Comparison of ENCODE assay signal across 12 cellular contexts in the genomic region with DNA sequence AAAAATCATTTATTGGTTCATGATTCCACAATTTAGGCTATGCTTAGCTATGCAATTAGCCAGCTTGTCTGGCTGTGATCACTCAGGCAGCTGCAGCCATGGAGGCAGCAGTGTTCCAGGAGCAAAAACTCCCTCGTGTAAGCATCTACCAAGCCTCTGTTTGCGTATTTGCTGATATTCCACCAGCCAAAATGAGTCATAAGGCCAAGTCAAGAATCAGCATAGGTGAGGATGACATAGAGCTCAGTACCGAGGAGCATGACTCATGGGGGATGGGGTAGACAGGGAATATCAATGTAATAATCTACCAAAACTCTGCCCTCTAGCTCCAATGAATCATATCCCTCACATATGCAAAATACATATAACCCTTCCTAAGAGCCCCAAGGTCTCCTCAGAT.
A peak's percentile ranks its signal among the peaks of the same experiment; 100 is the strongest.
DNase-seq lines count a peak whose midpoint lies in the region; ATAC-seq, FAIRE-seq and TF ChIP-seq lines count a peak whose summit lies in the region.
"Had no signal": no experiment of that assay in that cellular context is flagged by ENCODE, and none has a peak within 500 bp of the region (broad histone marks: within the 10 kb centered on the region; RNA-seq: fewer than 3 reads in every experiment).

No MANE protein-coding gene starts in this region.

- TF ChIP-seq CTCF in epithelial cell of proximal tubule (conservative IDR thresholded peaks at IDR 0.05; ENCODE audit: low read depth, low read length), result no peak

- 66 to 76% (median 73%) methylated on average over 3 of the region's 3 CpGs for WGBS in small intestine, 3 donors

- H3K27me3 Mint-ChIP-seq in activated T-cell treated with anti-CD3 and anti-CD28 coated beads, Interleukin-2, amount 50 U/mL, for 4 hours (ENCODE audit: low read depth), result no peaks in the 10 kb centered on the region
- H3K27me3 Mint-ChIP-seq: B cell had no signal

- H3K36me3 ChIP-seq in small intestine (ENCODE audit: control insufficient read depth in 2 of 2, insufficient read depth in 2 of 2, low read length in 2 of 2), result no peaks in the 10 kb centered on the region

- no peak overlapping the region for H3K27ac ChIP-seq in small intestine (ENCODE audit: low read depth in 1 of 2, low read length in 1 of 2)

- H3K4me1 ChIP-seq in small intestine (ENCODE audit: control insufficient read depth in 2 of 2, insufficient read depth in 1 of 2, low read depth in 1 of 2, low read length in 1 of 2), result no peaks in the 10 kb centered on the region

- H3K4me3 Mint-ChIP-seq in activated T-cell treated with anti-CD3 and anti-CD28 coated beads, Interleukin-2, amount 50 U/mL, for 4 hours, result no peak overlapping the region
- H3K4me3 Mint-ChIP-seq: B cell, H9 had no signal

- H3K4me3 ChIP-seq in epithelial cell of proximal tubule (ENCODE audit: low read depth, low read length) (no peak overlapping the region), small intestine (ENCODE audit: low read depth in 1 of 2, low read length in 2 of 2) (no peak overlapping the region)

- no peaks in the 10 kb centered on the region for H3K9me3 ChIP-seq in small intestine (ENCODE audit: control insufficient read depth, low read depth)

- no peaks in the 10 kb centered on the region for H3K27me3 ChIP-seq in small intestine (ENCODE audit: control insufficient read depth in 2 of 2, insufficient read depth in 2 of 2, low read length in 2 of 2)

- peaks cover 9% of the 10 kb centered on the region for H3K36me3 Mint-ChIP-seq in activated T-cell treated with anti-CD3 and anti-CD28 coated beads, Interleukin-2, amount 50 U/mL, for 4 hours (ENCODE audit: insufficient read depth)

- H3K4me1 Mint-ChIP-seq in activated T-cell treated with anti-CD3 and anti-CD28 coated beads, Interleukin-2, amount 50 U/mL, for 4 hours (ENCODE audit: low read depth), result peaks cover 9% of the 10 kb centered on the region
- H3K4me1 Mint-ChIP-seq: B cell, H9 had no signal

- no peak for DNase-seq in activated T-cell treated with anti-CD3 and anti-CD28 coated beads, Interleukin-2, amount 50 U/mL, for 4 hours
- DNase-seq in activated T-cell treated with anti-CD3 and anti-CD28 coated beads, Interleukin-2, amount 50 U/mL, for 1 hour, result no peak
- DNase-seq in NCI-H226 (peak; percentile 91), epithelial cell of proximal tubule (ENCODE audit: low read depth) (peak; percentile 80), small intestine (peak; percentile 6), iPS-NIHi7 (ENCODE audit: extremely low spot score) (no peak)
- DNase-seq: H9, islet precursor cell, NCI-H1105 treated with DMSO at 0.1 percent for 48 hours had no signal

- peak; percentile 70 to 76 for ATAC-seq in activated T-cell treated with anti-CD3 and anti-CD28 coated beads, Interleukin-2, amount 50 U/mL, for 4 hours
- ATAC-seq in GM21825 (IDR thresholded peaks at IDR 0.05; ENCODE audit: unreplicated experiment), result no peak
- no peak for ATAC-seq in HG03565 (IDR thresholded peaks at IDR 0.05; ENCODE audit: unreplicated experiment)

- H3K9me3 Mint-ChIP-seq in activated T-cell treated with anti-CD3 and anti-CD28 coated beads, Interleukin-2, amount 50 U/mL, for 4 hours, result no peaks in the 10 kb centered on the region

- FAIRE-seq in small intestine (lab: Jason Lieb, UNC), result no peak

Comparison
In these comparisons a context has a peak if more than half of its experiments do, and no peak if none do; other contexts are left out.
1. ATAC-seq: peak in activated T-cell treated with anti-CD3 and anti-CD28 coated beads, Interleukin-2, amount 50 U/mL, for 4 hours (2 of 2); none in GM21825 (single experiment) and HG03565 (single experiment).
2. DNase-seq: peak in NCI-H226 (single experiment), epithelial cell of proximal tubule (single experiment) and small intestine (single experiment); none in activated T-cell treated with anti-CD3 and anti-CD28 coated beads, Interleukin-2, amount 50 U/mL, for 4 hours (single experiment), activated T-cell treated with anti-CD3 and anti-CD28 coated beads, Interleukin-2, amount 50 U/mL, for 1 hour (single experiment) and iPS-NIHi7 (single experiment).